Comparison of ENCODE assay signal across 8 cellular contexts in genomic region chr3:108090701-108091497, GRCh38. TPM values are rescaled to one million over a fixed set of nuclear protein-coding genes. Genes with fewer than 3 reads are reported as not detected.
DNase-seq lines count a peak whose midpoint lies in the region; ATAC-seq and TF ChIP-seq lines count a peak whose summit lies in the region.

TSS of gene CD47 (minus strand) at chr3:108091031. CDS start at chr3:108090908, 123 bp downstream.

- intact Hi-C loops in head of caudate nucleus (cut with DNase I) (loop anchor here (5.0 kb wide), 1 partner anchor 164 kb away; no protein-coding TSS in a partner anchor), ovary (cut with DNase I) (no loop called here)

- H3K4me1 ChIP-seq in ovary (ENCODE audit: insufficient read depth) (peaks cover 2% of the 10 kb centered on the region), thoracic aorta (ENCODE audit: control insufficient read depth in 1 of 2, low read depth in 2 of 2) (peaks cover 15 to 18% of the 10 kb centered on the region in 2 donors)

- no peaks in the 10 kb centered on the region for H3K9me3 ChIP-seq in ovary
- no peaks in the 10 kb centered on the region for H3K9me3 ChIP-seq in thoracic aorta

- TF ChIP-seq POLR2A in ovary (IDR thresholded peaks at IDR 0.05) = peak; percentile 78

- H3K36me3 ChIP-seq in ovary = no peaks in the 10 kb centered on the region
- H3K36me3 ChIP-seq in thoracic aorta = no peaks in the 10 kb centered on the region

- TF ChIP-seq CTCF in GM10266 (IDR thresholded peaks at IDR 0.05; ENCODE audit: control insufficient read depth, insufficient read depth, low read depth, missing control alignments) (no peak), ovary (IDR thresholded peaks at IDR 0.05) (no peak), thoracic aorta (IDR thresholded peaks at IDR 0.05) (no peak)

- POLR2A ChIA-PET in activated naive CD8-positive, alpha-beta T cell treated with anti-CD3 and anti-CD28 coated beads, Interleukin-2, amount 10 ng/mL, durations not matched to agents 7 days and 5 days (lab: Charles Lee) = interaction anchor here (1.4 to 4.2 kb wide), 3 partner anchors 35 to 132 kb away, joined by 6 to 50 read pairs (median 15); no protein-coding TSS in a partner anchor

- H3K27ac ChIP-seq in ovary (peak within 1 kb of the TSS; percentile 64 to 83), thoracic aorta (peak within 1 kb of the TSS; percentile 59 to 85)

- no peaks in the 10 kb centered on the region for H3K27me3 ChIP-seq in ovary
- no peaks in the 10 kb centered on the region for H3K27me3 ChIP-seq in thoracic aorta (replicated peaks; ENCODE audit: insufficient read depth)

- 0 to 2% (median 0%) methylated on average over 76 to 106 of the region's 106 CpGs for WGBS in ovary, 3 donors

- H3K27ac Mint-ChIP-seq in activated naive CD8-positive, alpha-beta T cell treated with anti-CD3 and anti-CD28 coated beads, Interleukin-2, amount 10 ng/mL, durations not matched to agents 7 days and 5 days = peak within 1 kb of the TSS; percentile 99

- H3K4me3 ChIP-seq in ovary (peak within 1 kb of the TSS; percentile 90), thoracic aorta (peak within 1 kb of the TSS; percentile 97)

- peaks cover 6% of the 10 kb centered on the region for H3K36me3 Mint-ChIP-seq in activated naive CD8-positive, alpha-beta T cell treated with anti-CD3 and anti-CD28 coated beads, Interleukin-2, amount 10 ng/mL, durations not matched to agents 7 days and 5 days

- DNase-seq in GM10266 (ENCODE audit: extremely low spot score) (peak; percentile 95), NCI-H1105 treated with DMSO at 0.1 percent for 48 hours (lab: John Stamatoyannopoulos, UW) (peak; percentile 87), SW 1271 (lab: John Stamatoyannopoulos, UW) (peak; percentile 58 to 78), head of caudate nucleus (peak; percentile 81 to 98 (median 96)), ovary (peak; percentile 92 to 96 (median 95)), thoracic aorta (ENCODE audit: low spot score) (peak; percentile 70)
- peak; percentile 99 for DNase-seq in activated naive CD8-positive, alpha-beta T cell treated with anti-CD3 and anti-CD28 coated beads, Interleukin-2, amount 10 ng/mL, durations not matched to agents 7 days and 5 days

- no peaks in the 10 kb centered on the region for H3K9me3 Mint-ChIP-seq in activated naive CD8-positive, alpha-beta T cell treated with anti-CD3 and anti-CD28 coated beads, Interleukin-2, amount 10 ng/mL, durations not matched to agents 7 days and 5 days

- ATAC-seq in HG02623 (IDR thresholded peaks at IDR 0.05; ENCODE audit: unreplicated experiment) (peak; percentile 66), thoracic aorta (ENCODE audit: insufficient number of reproducible peaks, low FRiP score, low read depth) (peak; percentile 89)
- peak; percentile 87 for ATAC-seq in activated naive CD8-positive, alpha-beta T cell treated with anti-CD3 and anti-CD28 coated beads, Interleukin-2, amount 10 ng/mL, durations not matched to agents 7 days and 5 days (ENCODE audit: low read depth)

- no peaks in the 10 kb centered on the region for H3K27me3 Mint-ChIP-seq in activated naive CD8-positive, alpha-beta T cell treated with anti-CD3 and anti-CD28 coated beads, Interleukin-2, amount 10 ng/mL, durations not matched to agents 7 days and 5 days

- H3K4me1 Mint-ChIP-seq in activated naive CD8-positive, alpha-beta T cell treated with anti-CD3 and anti-CD28 coated beads, Interleukin-2, amount 10 ng/mL, durations not matched to agents 7 days and 5 days = peaks cover 31% of the 10 kb centered on the region

- H3K4me3 Mint-ChIP-seq in activated naive CD8-positive, alpha-beta T cell treated with anti-CD3 and anti-CD28 coated beads, Interleukin-2, amount 10 ng/mL, durations not matched to agents 7 days and 5 days = peak within 1 kb of the TSS; percentile 99

- TF ChIP-seq EP300 in ovary (IDR thresholded peaks at IDR 0.05) = no peak

RNA-seq across cellular contexts. Expression of gene CD47, which starts in this region (rescaled TPM):
- total RNA-seq in activated naive CD8-positive, alpha-beta T cell treated with anti-CD3 and anti-CD28 coated beads, Interleukin-2, amount 10 ng/mL, durations not matched to agents 7 days and 5 days = 100 to 1,000 TPM; 154 to 157 TPM
- 100 to 1,000 TPM in 1 of 7 donors, 10 to 100 TPM in 6; 48.9 to 137 (median 55.8) TPM for total RNA-seq in ovary
- polyA plus RNA-seq in ovary = 100 to 1,000 TPM in 1 of 2 donors, 10 to 100 TPM in 1; 24.1 to 148 TPM
- total RNA-seq in thoracic aorta = 10 to 100 TPM; 70.1 to 80.4 TPM

Comparison
In these comparisons a context has a peak if more than half of its experiments do, and no peak if none do; other contexts are left out.
1. Peak in every context shown above with its lines: DNase-seq, ATAC-seq, H3K4me3 ChIP-seq and H3K27ac ChIP-seq.